Comparison of ENCODE assay signal across 25 cellular contexts in genomic region chr14:34817768-34818167, GRCh38.
"Had no signal": no experiment of that assay in that cellular context is flagged by ENCODE, and none has a peak within 500 bp of the region (broad histone marks: within the 10 kb centered on the region; RNA-seq: fewer than 3 reads in every experiment).

No MANE protein-coding gene starts in this region.

- H3K27ac Mint-ChIP-seq: activated CD4-positive, alpha-beta memory T cell treated with anti-CD3 and anti-CD28 coated beads, Interleukin-2, amount 10 ng/mL, durations not matched to agents 7 days and 5 days; activated CD4-positive, alpha-beta T cell treated with anti-CD3 and anti-CD28 coated beads, Interleukin-2, amount 10 ng/mL, durations not matched to agents 7 days and 5 days; activated naive CD4-positive, alpha-beta T cell treated with anti-CD3 and anti-CD28 coated beads, Interleukin-2, amount 50 U/mL, for 24 hours; activated naive CD8-positive, alpha-beta T cell treated with anti-CD3 and anti-CD28 coated beads, Interleukin-2, amount 50 U/mL, for 24 hours; activated T-helper 2 cell treated with anti-CD3 and anti-CD28 coated beads, Interferon-gamma antibody, Interleukin-2, Interleukin-4, amounts not matched to agents 10 μg/mL and 5 μg/mL and 100 μg/mL, durations not matched to agents 14 hours and 24 hours and 36 hours; mesothelial cell of epicardium; T-helper 17 cell had no signal

- H3K4me3 Mint-ChIP-seq: activated CD4-positive, alpha-beta memory T cell treated with anti-CD3 and anti-CD28 coated beads, Interleukin-2, amount 10 ng/mL, durations not matched to agents 7 days and 5 days; activated CD4-positive, alpha-beta T cell treated with anti-CD3 and anti-CD28 coated beads, Interleukin-2, amount 10 ng/mL, durations not matched to agents 7 days and 5 days; activated naive CD4-positive, alpha-beta T cell treated with anti-CD3 and anti-CD28 coated beads, Interleukin-2, amount 50 U/mL, for 24 hours; activated naive CD8-positive, alpha-beta T cell treated with anti-CD3 and anti-CD28 coated beads, Interleukin-2, amount 50 U/mL, for 24 hours; activated T-cell treated with anti-CD3 and anti-CD28 coated beads, Interleukin-2, amount 50 U/mL, for 4 hours; mesothelial cell of epicardium; naive B cell; neural crest cell; WTC11 had no signal

- H3K27me3 ChIP-seq: esophagus squamous epithelium, tibial nerve had no signal

- H3K9me3 ChIP-seq: esophagus squamous epithelium, tibial nerve had no signal

- H3K9me3 Mint-ChIP-seq: activated CD4-positive, alpha-beta memory T cell treated with anti-CD3 and anti-CD28 coated beads, Interleukin-2, amount 10 ng/mL, durations not matched to agents 7 days and 5 days; activated CD4-positive, alpha-beta T cell treated with anti-CD3 and anti-CD28 coated beads, Interleukin-2, amount 10 ng/mL, durations not matched to agents 7 days and 5 days; activated naive CD4-positive, alpha-beta T cell treated with anti-CD3 and anti-CD28 coated beads, Interleukin-2, amount 50 U/mL, for 24 hours; activated naive CD8-positive, alpha-beta T cell treated with anti-CD3 and anti-CD28 coated beads, Interleukin-2, amount 50 U/mL, for 24 hours; activated T-cell treated with anti-CD3 and anti-CD28 coated beads, Interleukin-2, amount 50 U/mL, for 4 hours; activated T-helper 2 cell treated with anti-CD3 and anti-CD28 coated beads, Interferon-gamma antibody, Interleukin-2, Interleukin-4, amounts not matched to agents 10 μg/mL and 5 μg/mL and 100 μg/mL, durations not matched to agents 14 hours and 24 hours and 36 hours; naive B cell had no signal

- ATAC-seq: activated naive CD8-positive, alpha-beta T cell treated with anti-CD3 and anti-CD28 coated beads, Interleukin-2, amount 50 U/mL, for 24 hours; activated T-cell treated with anti-CD3 and anti-CD28 coated beads, Interleukin-2, amount 50 U/mL, for 4 hours; left ventricle myocardium superior; right cardiac atrium; T-helper 17 cell; WTC11 had no signal

- H3K4me1 ChIP-seq: esophagus squamous epithelium, tibial nerve had no signal

- H3K27ac ChIP-seq: epithelial cell of prostate, esophagus squamous epithelium, tibial nerve had no signal

- H3K27me3 Mint-ChIP-seq: activated CD4-positive, alpha-beta memory T cell treated with anti-CD3 and anti-CD28 coated beads, Interleukin-2, amount 10 ng/mL, durations not matched to agents 7 days and 5 days; activated CD4-positive, alpha-beta T cell treated with anti-CD3 and anti-CD28 coated beads, Interleukin-2, amount 10 ng/mL, durations not matched to agents 7 days and 5 days; activated naive CD4-positive, alpha-beta T cell treated with anti-CD3 and anti-CD28 coated beads, Interleukin-2, amount 50 U/mL, for 24 hours; activated naive CD8-positive, alpha-beta T cell treated with anti-CD3 and anti-CD28 coated beads, Interleukin-2, amount 50 U/mL, for 24 hours; naive B cell; T-helper 17 cell had no signal

- H3K4me3 ChIP-seq: esophagus squamous epithelium, tibial nerve had no signal

- H3K4me1 Mint-ChIP-seq: activated naive CD8-positive, alpha-beta T cell treated with anti-CD3 and anti-CD28 coated beads, Interleukin-2, amount 50 U/mL, for 24 hours; mesothelial cell of epicardium; neural crest cell; WTC11 had no signal

- DNase-seq: activated CD4-positive, alpha-beta memory T cell treated with anti-CD3 and anti-CD28 coated beads, Interleukin-2, amount 10 ng/mL, durations not matched to agents 7 days and 5 days; activated CD4-positive, alpha-beta T cell treated with anti-CD3 and anti-CD28 coated beads for 1 hour; activated CD4-positive, alpha-beta T cell treated with anti-CD3 and anti-CD28 coated beads, Interleukin-2, amount 10 ng/mL, durations not matched to agents 7 days and 5 days; activated CD8-positive, alpha-beta memory T cell treated with anti-CD3 and anti-CD28 coated beads, Interleukin-2, amount 50 U/mL, for 48 hours; activated naive CD8-positive, alpha-beta T cell treated with anti-CD3 and anti-CD28 coated beads, Interleukin-2, amount 50 U/mL, for 24 hours; activated T-cell treated with anti-CD3 and anti-CD28 coated beads, Interleukin-2, amount 50 U/mL, for 4 hours; amygdala; central memory CD4-positive, alpha-beta T cell; esophagus squamous epithelium; naive B cell; occipital lobe; posterior cingulate gyrus; stimulated activated CD4-positive, alpha-beta T cell treated with anti-CD3 and anti-CD28 coated beads, Interleukin-2, amount 100 ng/mL, for 48 hours; stimulated activated naive CD4-positive, alpha-beta T cell treated with Interleukin-2 at 50 U/mL for 16 hours; T-helper 17 cell; T1000 had no signal
